Comparison of ENCODE assay signal across 1 cellular context in genomic region chr10:103153302-103153759, GRCh38.
TF ChIP-seq lines count a peak whose summit lies in the region.

No MANE protein-coding gene starts in this region.

TF ChIP-seq in WTC11, 78 proteins besides CTCF, POLR2A, EP300 and RAD21 (continued from another document):
- TF ChIP-seq ARID4B (CRISPR knock-in tag; IDR thresholded peaks at IDR 0.05; ENCODE audit: borderline replicate concordance): no peak
- TF ChIP-seq IRF1 (CRISPR knock-in tag; IDR thresholded peaks at IDR 0.05): no peak
- no peak for TF ChIP-seq MXD4 (CRISPR knock-in tag; IDR thresholded peaks at IDR 0.05; ENCODE audit: borderline replicate concordance)
- no peak for TF ChIP-seq SMAD4 (CRISPR knock-in tag; IDR thresholded peaks at IDR 0.05)
- no peak for TF ChIP-seq ZNF532 (CRISPR knock-in tag; IDR thresholded peaks at IDR 0.05; ENCODE audit: borderline replicate concordance)
- no peak for TF ChIP-seq ZNF317 (CRISPR knock-in tag; IDR thresholded peaks at IDR 0.05; ENCODE audit: borderline replicate concordance, low read depth)
- TF ChIP-seq RORB (CRISPR knock-in tag; IDR thresholded peaks at IDR 0.05): no peak
- TF ChIP-seq ZNF219 (CRISPR knock-in tag; IDR thresholded peaks at IDR 0.05; ENCODE audit: borderline replicate concordance): no peak
- TF ChIP-seq OVOL2 (CRISPR knock-in tag; IDR thresholded peaks at IDR 0.05; ENCODE audit: borderline replicate concordance): no peak
TF ChIP-seq in WTC11: peak in this region for 0.
